Comparison of ENCODE assay signal across 8 cellular contexts in genomic region chr7:148699024-148699771, GRCh38. TPM values are rescaled to one million over a fixed set of nuclear protein-coding genes. Genes with fewer than 3 reads are reported as not detected.
DNase-seq lines count a peak whose midpoint lies in the region; ATAC-seq and TF ChIP-seq lines count a peak whose summit lies in the region.

No MANE protein-coding gene starts in this region.

- H3K4me3 ChIP-seq in duodenal mucosa (ENCODE audit: low read depth in 1 of 2, low read length in 2 of 2) = peak overlapping the region; percentile 70 to 85

- CTCF ChIA-PET in activated CD4-positive, alpha-beta T cell treated with anti-CD3 and anti-CD28 coated beads for 36 hours (lab: Charles Lee) = interaction anchor here (0.9 to 1.2 kb wide), 3 partner anchors 20 to 267 kb away, joined by 3 read pairs; no protein-coding TSS in a partner anchor

- POLR2A ChIA-PET in activated CD4-positive, alpha-beta T cell treated with anti-CD3 and anti-CD28 coated beads for 36 hours (lab: Charles Lee) = interaction anchor here (0.6 to 1.8 kb wide), 6 partner anchors 10 to 269 kb away, joined by 3 to 7 read pairs (median 4); partner anchors contain the start of gene EZH2

- peak; percentile 70 for DNase-seq in GM13977 (ENCODE audit: low spot score)
- DNase-seq in activated CD4-positive, alpha-beta T cell treated with anti-CD3 and anti-CD28 coated beads for 36 hours = peak; percentile 81
- peak in 1 of 2 donors; percentile 54 for DNase-seq in memory B cell (ENCODE audit: low spot score in 2 of 2)
- DNase-seq in stimulated activated CD8-positive, alpha-beta memory T cell treated with anti-CD3 and anti-CD28 coated beads, Interleukin-15, amount 100 ng/mL, for 48 hours (ENCODE audit: low read depth in 2 of 2) = peak; percentile 46 to 47
- DNase-seq in NCI-H2107 treated with DMSO at 0.1 percent for 48 hours (lab: John Stamatoyannopoulos, UW; ENCODE audit: unreplicated experiment) = no peak

- in situ Hi-C loops in GM13977 (cut with MboI; ENCODE audit: low pct_unique_long_range_greater_than_20kb, low sequenced_read_pairs, unreplicated experiment) = no loop called here

- no peaks in the 10 kb centered on the region for H3K9me3 ChIP-seq in KOPT-K1 (ENCODE audit: insufficient read depth, low read length, poor library complexity, severe bottlenecking)
- H3K9me3 ChIP-seq in duodenal mucosa (ENCODE audit: control insufficient read depth in 1 of 2, low read length in 2 of 2) = no peaks in the 10 kb centered on the region

- H3K4me3 Mint-ChIP-seq in activated CD4-positive, alpha-beta T cell treated with anti-CD3 and anti-CD28 coated beads for 36 hours = peak overlapping the region; percentile 91
- peak overlapping the region; percentile 92 for H3K4me3 Mint-ChIP-seq in memory B cell

- TF ChIP-seq CTCF in GM13977 (IDR thresholded peaks at IDR 0.05; ENCODE audit: extremely low read depth, insufficient read depth, missing control alignments) = no peak

- H3K36me3 ChIP-seq in KOPT-K1 (ENCODE audit: insufficient read depth, low read length) = no peaks in the 10 kb centered on the region
- no peaks in the 10 kb centered on the region for H3K36me3 ChIP-seq in duodenal mucosa (ENCODE audit: control insufficient read depth in 1 of 2, insufficient read depth in 2 of 2, low read length in 2 of 2)

- no peaks in the 10 kb centered on the region for H3K9me3 Mint-ChIP-seq in activated CD4-positive, alpha-beta T cell treated with anti-CD3 and anti-CD28 coated beads for 36 hours (ENCODE audit: low read depth)
- H3K9me3 Mint-ChIP-seq in memory B cell = no peaks in the 10 kb centered on the region

- no peaks in the 10 kb centered on the region for H3K27me3 ChIP-seq in duodenal mucosa (ENCODE audit: control insufficient read depth in 1 of 2, insufficient read depth in 2 of 2, low read length in 2 of 2)

- intact Hi-C loops in activated CD4-positive, alpha-beta T cell treated with anti-CD3 and anti-CD28 coated beads for 36 hours (cut with DNase I, micrococcal nuclease) = loop anchor here (1.0 to 10.0 kb wide), 13 partner anchors 74 to 448 kb away; partner anchors contain the start of genes EZH2 (in 1 of the 2), PDIA4 (in 1 of the 2), ZNF398 (in 1 of the 2) and ZNF425 (in 1 of the 2)

- ATAC-seq in GM21825 (IDR thresholded peaks at IDR 0.05; ENCODE audit: unreplicated experiment) (peak; percentile 42), memory B cell (ENCODE audit: low read depth) (peak; percentile 34)
- ATAC-seq in activated CD4-positive, alpha-beta T cell treated with anti-CD3 and anti-CD28 coated beads for 36 hours = peak; percentile 23

- H3K27ac Mint-ChIP-seq in activated CD4-positive, alpha-beta T cell treated with anti-CD3 and anti-CD28 coated beads for 36 hours = peak overlapping the region; percentile 84
- peak overlapping the region; percentile 91 for H3K27ac Mint-ChIP-seq in memory B cell

- H3K27me3 Mint-ChIP-seq in activated CD4-positive, alpha-beta T cell treated with anti-CD3 and anti-CD28 coated beads for 36 hours = no peaks in the 10 kb centered on the region
- no peaks in the 10 kb centered on the region for H3K27me3 Mint-ChIP-seq in memory B cell

- H3K4me1 Mint-ChIP-seq in activated CD4-positive, alpha-beta T cell treated with anti-CD3 and anti-CD28 coated beads for 36 hours = peaks cover 66% of the 10 kb centered on the region
- peaks cover 40% of the 10 kb centered on the region for H3K4me1 Mint-ChIP-seq in memory B cell

- peak overlapping the region; percentile 73 to 79 for H3K9ac ChIP-seq in duodenal mucosa (ENCODE audit: low read depth in 1 of 2, low read length in 2 of 2)

- H3K4me1 ChIP-seq in duodenal mucosa (ENCODE audit: control insufficient read depth in 1 of 2, insufficient read depth in 2 of 2, low read length in 2 of 2) = peaks cover 27 to 36% of the 10 kb centered on the region in 2 donors

- H3K36me3 Mint-ChIP-seq in activated CD4-positive, alpha-beta T cell treated with anti-CD3 and anti-CD28 coated beads for 36 hours (ENCODE audit: low read depth) = peaks cover 16% of the 10 kb centered on the region
- no peaks in the 10 kb centered on the region for H3K36me3 Mint-ChIP-seq in memory B cell

- peak overlapping the region; percentile 79 for H3K27ac ChIP-seq in KOPT-K1 (ENCODE audit: low read depth, low read length, poor library complexity, severe bottlenecking)
- H3K27ac ChIP-seq in duodenal mucosa (ENCODE audit: low read depth, low read length) = peak overlapping the region; percentile 86

RNA-seq across cellular contexts. Expression of gene CUL1, which starts 0.5 kb away (rescaled TPM):
- total RNA-seq in activated CD4-positive, alpha-beta T cell treated with anti-CD3 and anti-CD28 coated beads for 36 hours = 10 to 100 TPM; 72.7 to 76.7 TPM
